Comparison of ENCODE assay signal across 1 cellular context in genomic region chr19:47430041-47430802, GRCh38.
TF ChIP-seq lines count a peak whose summit lies in the region.

No MANE protein-coding gene starts in this region.

TF ChIP-seq in WTC11, 78 proteins besides CTCF, POLR2A, EP300 and RAD21 (continued from another document and continues in another):
- TF ChIP-seq PRDM15 (CRISPR knock-in tag; IDR thresholded peaks at IDR 0.05) (no peak), MXD4 (CRISPR knock-in tag; IDR thresholded peaks at IDR 0.05; ENCODE audit: borderline replicate concordance) (no peak), NR2C2 (CRISPR knock-in tag; IDR thresholded peaks at IDR 0.05) (peak; percentile 36; the same call in 1 of the 2 replicates), TEAD1 (CRISPR knock-in tag; IDR thresholded peaks at IDR 0.05) (peak; percentile 91), SMAD3 (CRISPR knock-in tag; IDR thresholded peaks at IDR 0.05; ENCODE audit: borderline replicate concordance) (peak; percentile 72; the same call in 1 of the 2 replicates), ZNF423 (CRISPR knock-in tag; IDR thresholded peaks at IDR 0.05) (no peak), RELA (CRISPR knock-in tag; IDR thresholded peaks at IDR 0.05; ENCODE audit: borderline replicate concordance) (peak; percentile 97), SMAD4 (CRISPR knock-in tag; IDR thresholded peaks at IDR 0.05) (peak; percentile 80; the same call in 1 of the 2 replicates), ZNF317 (CRISPR knock-in tag; IDR thresholded peaks at IDR 0.05; ENCODE audit: borderline replicate concordance, low read depth) (peak; percentile 60; the same call in 1 of the 2 replicates), JAZF1 (CRISPR knock-in tag; IDR thresholded peaks at IDR 0.05) (no peak), ZNF138 (CRISPR knock-in tag; conservative IDR thresholded peaks at IDR 0.05) (0 out of 2 replicates have a peak, but pooled peaks have one; percentile 89), GRHL2 (CRISPR knock-in tag; IDR thresholded peaks at IDR 0.05; ENCODE audit: insufficient replicate concordance, severe bottlenecking) (no peak), FOXP1 (CRISPR knock-in tag; IDR thresholded peaks at IDR 0.05; ENCODE audit: borderline replicate concordance) (peak; percentile 97), SP1 (CRISPR knock-in tag; conservative IDR thresholded peaks at IDR 0.05) (peak; percentile 49), HMGXB4 (CRISPR knock-in tag; IDR thresholded peaks at IDR 0.05) (peak; percentile 94), TP53 (CRISPR knock-in tag; IDR thresholded peaks at IDR 0.05) (peak; percentile 94; the same call in 1 of the 2 replicates), ESRRA (CRISPR knock-in tag; IDR thresholded peaks at IDR 0.05; ENCODE audit: borderline replicate concordance) (peak; percentile 84), E2F1 (CRISPR knock-in tag; IDR thresholded peaks at IDR 0.05) (peak; percentile 85), OVOL2 (CRISPR knock-in tag; IDR thresholded peaks at IDR 0.05; ENCODE audit: borderline replicate concordance) (no peak), ZNF219 (CRISPR knock-in tag; IDR thresholded peaks at IDR 0.05; ENCODE audit: borderline replicate concordance) (no peak), CBFB (CRISPR knock-in tag; IDR thresholded peaks at IDR 0.05; ENCODE audit: low read depth) (0 out of 2 replicates have a peak, but pooled peaks have one; percentile 84), GABPB1 (CRISPR knock-in tag; IDR thresholded peaks at IDR 0.05) (peak; percentile 63), JUN (CRISPR knock-in tag; IDR thresholded peaks at IDR 0.05) (0 out of 2 replicates have a peak, but pooled peaks have one; percentile 14), ZNF532 (CRISPR knock-in tag; IDR thresholded peaks at IDR 0.05; ENCODE audit: borderline replicate concordance) (no peak), ZNF416 (CRISPR knock-in tag; IDR thresholded peaks at IDR 0.05) (no peak), NR3C1 (CRISPR knock-in tag; conservative IDR thresholded peaks at IDR 0.05; ENCODE audit: low read depth) (no peak), CREM (CRISPR knock-in tag; IDR thresholded peaks at IDR 0.05) (peak; percentile 74; the same call in 1 of the 2 replicates), ZNF281 (CRISPR knock-in tag; IDR thresholded peaks at IDR 0.05) (peak; percentile 78), HMGA2 (CRISPR knock-in tag; IDR thresholded peaks at IDR 0.05) (no peak), FOXK1 (CRISPR knock-in tag; IDR thresholded peaks at IDR 0.05) (peak; percentile 90), FOXJ3 (CRISPR knock-in tag; IDR thresholded peaks at IDR 0.05; ENCODE audit: borderline replicate concordance) (no peak)
- TF ChIP-seq, protein P1, sequence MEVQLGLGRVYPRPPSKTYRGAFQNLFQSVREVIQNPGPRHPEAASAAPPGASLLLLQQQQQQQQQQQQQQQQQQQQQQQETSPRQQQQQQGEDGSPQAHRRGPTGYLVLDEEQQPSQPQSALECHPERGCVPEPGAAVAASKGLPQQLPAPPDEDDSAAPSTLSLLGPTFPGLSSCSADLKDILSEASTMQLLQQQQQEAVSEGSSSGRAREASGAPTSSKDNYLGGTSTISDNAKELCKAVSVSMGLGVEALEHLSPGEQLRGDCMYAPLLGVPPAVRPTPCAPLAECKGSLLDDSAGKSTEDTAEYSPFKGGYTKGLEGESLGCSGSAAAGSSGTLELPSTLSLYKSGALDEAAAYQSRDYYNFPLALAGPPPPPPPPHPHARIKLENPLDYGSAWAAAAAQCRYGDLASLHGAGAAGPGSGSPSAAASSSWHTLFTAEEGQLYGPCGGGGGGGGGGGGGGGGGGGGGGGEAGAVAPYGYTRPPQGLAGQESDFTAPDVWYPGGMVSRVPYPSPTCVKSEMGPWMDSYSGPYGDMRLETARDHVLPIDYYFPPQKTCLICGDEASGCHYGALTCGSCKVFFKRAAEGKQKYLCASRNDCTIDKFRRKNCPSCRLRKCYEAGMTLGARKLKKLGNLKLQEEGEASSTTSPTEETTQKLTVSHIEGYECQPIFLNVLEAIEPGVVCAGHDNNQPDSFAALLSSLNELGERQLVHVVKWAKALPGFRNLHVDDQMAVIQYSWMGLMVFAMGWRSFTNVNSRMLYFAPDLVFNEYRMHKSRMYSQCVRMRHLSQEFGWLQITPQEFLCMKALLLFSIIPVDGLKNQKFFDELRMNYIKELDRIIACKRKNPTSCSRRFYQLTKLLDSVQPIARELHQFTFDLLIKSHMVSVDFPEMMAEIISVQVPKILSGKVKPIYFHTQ (CRISPR knock-in tag; IDR thresholded peaks at IDR 0.05): no peak
- TF ChIP-seq, protein P2, sequence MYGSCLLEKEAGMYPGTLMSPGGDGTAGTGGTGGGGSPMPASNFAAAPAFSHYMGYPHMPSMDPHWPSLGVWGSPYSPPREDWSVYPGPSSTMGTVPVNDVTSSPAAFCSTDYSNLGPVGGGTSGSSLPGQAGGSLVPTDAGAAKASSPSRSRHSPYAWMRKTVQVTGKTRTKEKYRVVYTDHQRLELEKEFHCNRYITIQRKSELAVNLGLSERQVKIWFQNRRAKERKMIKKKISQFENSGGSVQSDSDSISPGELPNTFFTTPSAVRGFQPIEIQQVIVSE (CRISPR knock-in tag; IDR thresholded peaks at IDR 0.05; ENCODE audit: borderline replicate concordance): no peak
- TF ChIP-seq, protein P3, sequence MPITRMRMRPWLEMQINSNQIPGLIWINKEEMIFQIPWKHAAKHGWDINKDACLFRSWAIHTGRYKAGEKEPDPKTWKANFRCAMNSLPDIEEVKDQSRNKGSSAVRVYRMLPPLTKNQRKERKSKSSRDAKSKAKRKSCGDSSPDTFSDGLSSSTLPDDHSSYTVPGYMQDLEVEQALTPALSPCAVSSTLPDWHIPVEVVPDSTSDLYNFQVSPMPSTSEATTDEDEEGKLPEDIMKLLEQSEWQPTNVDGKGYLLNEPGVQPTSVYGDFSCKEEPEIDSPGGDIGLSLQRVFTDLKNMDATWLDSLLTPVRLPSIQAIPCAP (CRISPR knock-in tag; IDR thresholded peaks at IDR 0.05): peak; percentile 76; the same call in 1 of the 2 replicates
- TF ChIP-seq, protein P4, sequence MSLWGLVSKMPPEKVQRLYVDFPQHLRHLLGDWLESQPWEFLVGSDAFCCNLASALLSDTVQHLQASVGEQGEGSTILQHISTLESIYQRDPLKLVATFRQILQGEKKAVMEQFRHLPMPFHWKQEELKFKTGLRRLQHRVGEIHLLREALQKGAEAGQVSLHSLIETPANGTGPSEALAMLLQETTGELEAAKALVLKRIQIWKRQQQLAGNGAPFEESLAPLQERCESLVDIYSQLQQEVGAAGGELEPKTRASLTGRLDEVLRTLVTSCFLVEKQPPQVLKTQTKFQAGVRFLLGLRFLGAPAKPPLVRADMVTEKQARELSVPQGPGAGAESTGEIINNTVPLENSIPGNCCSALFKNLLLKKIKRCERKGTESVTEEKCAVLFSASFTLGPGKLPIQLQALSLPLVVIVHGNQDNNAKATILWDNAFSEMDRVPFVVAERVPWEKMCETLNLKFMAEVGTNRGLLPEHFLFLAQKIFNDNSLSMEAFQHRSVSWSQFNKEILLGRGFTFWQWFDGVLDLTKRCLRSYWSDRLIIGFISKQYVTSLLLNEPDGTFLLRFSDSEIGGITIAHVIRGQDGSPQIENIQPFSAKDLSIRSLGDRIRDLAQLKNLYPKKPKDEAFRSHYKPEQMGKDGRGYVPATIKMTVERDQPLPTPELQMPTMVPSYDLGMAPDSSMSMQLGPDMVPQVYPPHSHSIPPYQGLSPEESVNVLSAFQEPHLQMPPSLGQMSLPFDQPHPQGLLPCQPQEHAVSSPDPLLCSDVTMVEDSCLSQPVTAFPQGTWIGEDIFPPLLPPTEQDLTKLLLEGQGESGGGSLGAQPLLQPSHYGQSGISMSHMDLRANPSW (CRISPR knock-in tag; conservative IDR thresholded peaks at IDR 0.05; ENCODE audit: low read depth): no peak
- TF ChIP-seq, protein P5, sequence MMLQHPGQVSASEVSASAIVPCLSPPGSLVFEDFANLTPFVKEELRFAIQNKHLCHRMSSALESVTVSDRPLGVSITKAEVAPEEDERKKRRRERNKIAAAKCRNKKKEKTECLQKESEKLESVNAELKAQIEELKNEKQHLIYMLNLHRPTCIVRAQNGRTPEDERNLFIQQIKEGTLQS (CRISPR knock-in tag; conservative IDR thresholded peaks at IDR 0.05): no peak
